Comparison of ENCODE assay signal across 17 cellular contexts in the genomic region with DNA sequence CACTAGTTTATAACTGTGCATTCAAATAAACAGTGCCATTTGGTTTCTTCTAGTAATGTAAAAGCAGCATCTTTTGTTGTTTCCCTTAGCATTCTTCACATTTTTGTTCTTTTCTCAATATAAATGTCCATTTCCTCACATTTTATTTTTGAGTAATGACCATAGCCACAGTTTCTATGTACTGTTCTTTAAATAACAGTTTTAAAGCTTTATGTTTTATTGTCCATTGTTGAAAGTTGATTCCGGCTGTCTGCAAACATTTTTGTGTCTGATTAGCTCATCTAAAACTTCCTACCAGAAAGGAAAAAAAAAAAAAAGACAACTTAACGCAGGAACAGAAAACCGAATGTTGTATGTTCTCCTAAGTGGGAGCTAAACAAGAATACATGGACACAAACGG.
DNase-seq lines count a peak whose midpoint lies in the region; ATAC-seq, FAIRE-seq and TF ChIP-seq lines count a peak whose summit lies in the region.
"Had no signal": no experiment of that assay in that cellular context is flagged by ENCODE, and none has a peak within 500 bp of the region (broad histone marks: within the 10 kb centered on the region; RNA-seq: fewer than 3 reads in every experiment).

No MANE protein-coding gene starts in this region.

- H3K4me2 ChIP-seq in astrocyte (ENCODE audit: low read length) (no peak overlapping the region), endothelial cell of umbilical vein (ENCODE audit: insufficient read depth, low read length) (no peak overlapping the region)

- POLR2A ChIA-PET in endothelial cell of umbilical vein (lab: Charles Lee) = interaction anchor here (0.7 kb wide), 1 partner anchor 383 kb away, joined by 3 read pairs; no protein-coding TSS in a partner anchor

- no peak overlapping the region for H3K4me3 Mint-ChIP-seq in astrocyte (ENCODE audit: unreplicated experiment)
- H3K4me3 Mint-ChIP-seq: CD4-positive, alpha-beta T cell had no signal

- H3K9ac ChIP-seq in astrocyte (ENCODE audit: low read length) (no peak overlapping the region), endothelial cell of umbilical vein (replicated peaks; ENCODE audit: extremely low read depth, insufficient read depth, low read length) (no peak overlapping the region)

- peaks cover 4% of the 10 kb centered on the region for H3K9me3 Mint-ChIP-seq in astrocyte (ENCODE audit: unreplicated experiment)

- CTCF ChIA-PET in endothelial cell of umbilical vein (lab: Charles Lee) = interaction anchor here (0.8 kb wide), 1 partner anchor 11 kb away, joined by 3 read pairs; no protein-coding TSS in a partner anchor

- H3K27me3 ChIP-seq in astrocyte (ENCODE audit: insufficient read depth, low read length) (no peaks in the 10 kb centered on the region), endothelial cell of umbilical vein (ENCODE audit: control insufficient read depth in 2 of 2, insufficient read depth in 2 of 2, low read length in 2 of 2) (no peaks in the 10 kb centered on the region)
- H3K27me3 ChIP-seq: BE2C had no signal

- no peak overlapping the region for H3K4me3 ChIP-seq in AG10803 (ENCODE audit: low read length)
- H3K4me3 ChIP-seq in astrocyte (ENCODE audit: insufficient read depth, low read depth, low read length) = no peak overlapping the region
- no peak overlapping the region for H3K4me3 ChIP-seq in endothelial cell of umbilical vein (replicated peaks in 1 of 3; ENCODE audit: insufficient read depth in 1 of 3, low read depth in 1 of 3, low read length in 3 of 3)

- DNase-seq in AG10803 (ENCODE audit: low read depth) = peak; percentile 54
- no peak for DNase-seq in astrocyte (ENCODE audit: low read depth)
- DNase-seq in endothelial cell of umbilical vein (ENCODE audit: low read depth, low spot score) = peak; percentile 17
- DNase-seq in lung microvascular endothelial cell (ENCODE audit: low read depth in 2 of 2) = peak; percentile 58 to 62
- no peak for DNase-seq in SHP77 treated with DMSO at 0.1 percent for 48 hours (lab: John Stamatoyannopoulos, UW)
- no peak for DNase-seq in GM19238 (ENCODE audit: insufficient read length, low spot score)
- DNase-seq in SHP77 (lab: John Stamatoyannopoulos, UW) = no peak
- DNase-seq: BE2C; CD4-positive, alpha-beta T cell; HCEC 1CT; KBM-7; MV-4-11; NCI-H1417; NCI-H1930; NCI-H69 had no signal

- FAIRE-seq in astrocyte (lab: Jason Lieb, UNC) (peak; percentile 9), endothelial cell of umbilical vein (lab: Jason Lieb, UNC) (no peak)

- peaks cover 2% of the 10 kb centered on the region for H3K36me3 Mint-ChIP-seq in astrocyte (ENCODE audit: low read depth, unreplicated experiment)

- H3K27me3 Mint-ChIP-seq in astrocyte (ENCODE audit: low read depth, unreplicated experiment) = no peaks in the 10 kb centered on the region
- H3K27me3 Mint-ChIP-seq: CD4-positive, alpha-beta T cell had no signal

- no TSS peak for BruUV-seq in endothelial cell of umbilical vein (replicated peaks; lab: Mats Ljungman, UMichigan)

- H2AFZ ChIP-seq in astrocyte (ENCODE audit: low read depth, low read length) (no peak overlapping the region), endothelial cell of umbilical vein (ENCODE audit: low read depth, low read length) (no peak overlapping the region)

- TF ChIP-seq CTCF in AG10803 (conservative IDR thresholded peaks at IDR 0.05; ENCODE audit: low read length) (no peak), astrocyte (IDR thresholded peaks at IDR 0.05; ENCODE audit: insufficient read depth, low read depth, low read length) (no peak), endothelial cell of umbilical vein (IDR thresholded peaks at IDR 0.05; ENCODE audit: extremely low read depth in 1 of 2, insufficient read depth in 1 of 2, low read depth in 1 of 2, low read length in 2 of 2) (no peak)

- ATAC-seq in HG02870 (IDR thresholded peaks at IDR 0.05; ENCODE audit: unreplicated experiment) = no peak

- H3K9me3 ChIP-seq in astrocyte (ENCODE audit: insufficient read depth, low read depth, low read length) (no peaks in the 10 kb centered on the region), endothelial cell of umbilical vein (replicated peaks; ENCODE audit: control insufficient read depth, insufficient read depth, low read length) (no peaks in the 10 kb centered on the region)
- H3K9me3 ChIP-seq: BE2C had no signal

- peaks cover 11% of the 10 kb centered on the region for H3K79me2 ChIP-seq in astrocyte (ENCODE audit: insufficient read depth, low read length)
- peaks cover 4% of the 10 kb centered on the region for H3K79me2 ChIP-seq in endothelial cell of umbilical vein (ENCODE audit: control insufficient read depth, insufficient read depth, low read length)

- H3K27ac ChIP-seq in astrocyte (ENCODE audit: low read depth, low read length) (no peak overlapping the region), endothelial cell of umbilical vein (ENCODE audit: insufficient read depth, low read depth, low read length) (no peak overlapping the region)
- H3K27ac ChIP-seq: 22Rv1 had no signal

- peak overlapping the region; percentile 31 for H3K27ac Mint-ChIP-seq in astrocyte (ENCODE audit: unreplicated experiment)
- H3K27ac Mint-ChIP-seq: CD4-positive, alpha-beta T cell had no signal

- dilution Hi-C loops in endothelial cell of umbilical vein (cut with MboI; ENCODE audit: extremely low pct_ligation_motif_present, low sequenced_read_pairs) = no loop called here

- peaks cover 19% of the 10 kb centered on the region for H3K4me1 Mint-ChIP-seq in astrocyte (ENCODE audit: low read depth, unreplicated experiment)

- H3K4me1 ChIP-seq in astrocyte (ENCODE audit: insufficient read depth, low read length) (peaks cover 11% of the 10 kb centered on the region), endothelial cell of umbilical vein (ENCODE audit: control insufficient read depth, extremely low read depth, insufficient read depth, low read length) (no peaks in the 10 kb centered on the region)

- intact Hi-C loops in endothelial cell of umbilical vein (cut with micrococcal nuclease) = no loop called here

- H3K36me3 ChIP-seq in astrocyte (ENCODE audit: insufficient read depth, low read length) (no peaks in the 10 kb centered on the region), endothelial cell of umbilical vein (ENCODE audit: control insufficient read depth in 2 of 2, extremely low read depth in 1 of 2, insufficient read depth in 2 of 2, low read length in 2 of 2) (no peaks in the 10 kb centered on the region)
- H3K36me3 ChIP-seq: BE2C had no signal

- H3K9me1 ChIP-seq in endothelial cell of umbilical vein (replicated peaks; ENCODE audit: control insufficient read depth, extremely low read depth, insufficient read depth, low read length) = no peaks in the 10 kb centered on the region

- no peak for TF ChIP-seq POLR2A in endothelial cell of umbilical vein (IDR thresholded peaks at IDR 0.05; ENCODE audit: low read depth, low read length)

- no peaks in the 10 kb centered on the region for H4K20me1 ChIP-seq in astrocyte (ENCODE audit: insufficient read depth, low read length)
- H4K20me1 ChIP-seq in endothelial cell of umbilical vein (replicated peaks; ENCODE audit: control insufficient read depth, extremely low read depth, insufficient read depth, low read length) = peaks cover 3% of the 10 kb centered on the region

TF ChIP-seq in endothelial cell of umbilical vein, 7 proteins besides CTCF, POLR2A, EP300 and RAD21:
- TF ChIP-seq GATA2 (IDR thresholded peaks at IDR 0.05; ENCODE audit: insufficient read depth, insufficient read length, low read depth, low read length) (no peak), EZH2 (IDR thresholded peaks at IDR 0.05; ENCODE audit: borderline replicate concordance, low read depth, low read length, severe bottlenecking) (no peak), POLR2AphosphoS5 (IDR thresholded peaks at IDR 0.05; ENCODE audit: insufficient read depth, low read depth, low read length) (no peak), JUN (IDR thresholded peaks at IDR 0.05; ENCODE audit: borderline replicate concordance, insufficient read depth, insufficient read length, low read depth) (no peak), MYC (IDR thresholded peaks at IDR 0.05; ENCODE audit: low read depth, low read length) (no peak), FOS (IDR thresholded peaks at IDR 0.05; ENCODE audit: borderline replicate concordance, insufficient read depth, low read length) (no peak)
- TF ChIP-seq, protein P1, sequence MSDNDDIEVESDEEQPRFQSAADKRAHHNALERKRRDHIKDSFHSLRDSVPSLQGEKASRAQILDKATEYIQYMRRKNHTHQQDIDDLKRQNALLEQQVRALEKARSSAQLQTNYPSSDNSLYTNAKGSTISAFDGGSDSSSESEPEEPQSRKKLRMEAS (IDR thresholded peaks at IDR 0.05; ENCODE audit: insufficient read depth, insufficient read length) = no peak

Comparison
In these comparisons a context has a peak if more than half of its experiments do, and no peak if none do; other contexts are left out.
1. DNase-seq: peak in AG10803 (single experiment), endothelial cell of umbilical vein (single experiment) and lung microvascular endothelial cell (2 of 2); none in astrocyte (single experiment), SHP77 treated with DMSO at 0.1 percent for 48 hours (single experiment), GM19238 (single experiment) and SHP77 (0 of 2).